Comparison of ENCODE assay signal across 8 cellular contexts in the genomic region with DNA sequence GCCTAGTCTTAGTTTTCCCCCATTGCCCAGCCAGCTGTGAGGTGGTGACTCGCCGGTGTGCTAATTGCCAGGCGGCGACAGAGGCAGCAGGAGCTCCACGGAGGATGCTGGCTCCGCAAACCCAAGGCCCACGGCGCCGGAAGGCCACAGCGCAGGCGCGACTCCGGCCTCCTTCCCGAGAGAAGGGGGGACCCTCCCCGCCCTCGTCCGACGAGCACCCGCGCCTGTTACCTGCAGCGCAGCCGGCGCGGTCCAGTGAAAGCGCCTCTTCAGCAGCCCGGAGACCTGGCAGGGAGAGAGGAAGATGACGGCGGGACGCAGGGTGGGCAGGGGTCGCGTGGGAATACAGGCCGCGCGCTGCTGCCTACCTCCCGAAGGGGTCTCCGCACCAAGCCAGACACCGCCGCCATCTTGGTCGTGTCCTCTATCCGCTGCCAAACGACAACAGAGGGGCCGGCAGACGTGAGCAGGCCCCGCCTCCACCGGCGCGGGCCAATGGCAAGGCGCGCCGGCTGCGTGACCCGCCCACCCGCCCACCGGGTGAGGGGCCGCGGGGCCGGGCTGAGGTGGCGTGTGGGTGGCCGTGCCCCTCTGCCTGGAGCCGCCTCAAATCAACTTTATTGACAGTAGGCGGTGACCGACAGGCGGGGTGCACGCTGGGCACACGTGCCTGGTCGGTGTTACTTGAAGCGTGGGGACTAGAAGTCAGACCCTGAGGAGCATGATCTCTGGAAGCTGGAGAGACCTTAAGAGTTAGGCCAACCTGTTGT. TPM values are rescaled to one million over a fixed set of nuclear protein-coding genes. Genes with fewer than 3 reads are reported as not detected.
DNase-seq lines count a peak whose midpoint lies in the region; ATAC-seq and TF ChIP-seq lines count a peak whose summit lies in the region.

TSS of gene PDHB (minus strand) at position 433 of the 770 bp plus-strand sequence. CDS start at position 410, 23 bp downstream.

- H3K4me3 Mint-ChIP-seq in activated T-cell treated with anti-CD3 and anti-CD28 coated beads, Interleukin-2, amount 50 U/mL, for 4 hours = peak within 1 kb of the TSS; percentile 92

- TF ChIP-seq CTCF in Panc1 (IDR thresholded peaks at IDR 0.05) = no peak

- in situ Hi-C loops in Panc1 (cut with HindIII; ENCODE audit: low pct_unique_long_range_greater_than_20kb, low sequenced_read_pairs) = no loop called here

- peaks cover 12% of the 10 kb centered on the region for H3K4me1 ChIP-seq in Panc1 (ENCODE audit: control insufficient read depth, insufficient read depth, low read length)
- H3K4me1 ChIP-seq in muscle layer of duodenum (ENCODE audit: control insufficient read depth in 1 of 2, insufficient read depth in 2 of 2, low read length in 2 of 2) = peaks cover 3 to 29% of the 10 kb centered on the region in 2 donors

- intact Hi-C loops in Panc1 (cut with micrococcal nuclease; ENCODE audit: unreplicated experiment) = no loop called here

- ATAC-seq in GM21619 (IDR thresholded peaks at IDR 0.05; ENCODE audit: unreplicated experiment) (peak; percentile 90), Panc1 (peak; percentile 97), esophagus mucosa (peak; percentile 96)
- ATAC-seq in activated T-cell treated with anti-CD3 and anti-CD28 coated beads, Interleukin-2, amount 50 U/mL, for 4 hours = peak; percentile 96 to 97

- BruUV-seq in Panc1 (replicated peaks; lab: Mats Ljungman, UMichigan) = no TSS peak

- no peak for TF ChIP-seq EP300 in Ishikawa (IDR thresholded peaks at IDR 0.05; ENCODE audit: borderline replicate concordance)

- H3K9me3 Mint-ChIP-seq in activated T-cell treated with anti-CD3 and anti-CD28 coated beads, Interleukin-2, amount 50 U/mL, for 4 hours = no peaks in the 10 kb centered on the region

- POLR2A ChIA-PET in Panc1 (lab: Charles Lee) = interaction anchor here (0.6 to 0.7 kb wide), 2 partner anchors 86 to 89 kb away, joined by 3 read pairs; no protein-coding TSS in a partner anchor

- no peak for TF ChIP-seq RAD21 in Ishikawa (IDR thresholded peaks at IDR 0.05; ENCODE audit: low read depth)

- DNase-seq in DMS53 (lab: John Stamatoyannopoulos, UW) (peak; percentile 82), Panc1 (ENCODE audit: low read depth, low spot score) (peak; percentile 45)
- peak; percentile 83 for DNase-seq in activated T-cell treated with anti-CD3 and anti-CD28 coated beads, Interleukin-2, amount 50 U/mL, for 4 hours
- peak; percentile 77 for DNase-seq in stimulated activated CD8-positive, alpha-beta memory T cell treated with anti-CD3 and anti-CD28 coated beads, Interleukin-7, amount 100 ng/mL, for 24 hours (ENCODE audit: low read depth)

- H3K36me3 ChIP-seq in Panc1 (ENCODE audit: control insufficient read depth, insufficient read depth, low read length) (peaks cover 11% of the 10 kb centered on the region), muscle layer of duodenum (ENCODE audit: control insufficient read depth in 1 of 2, insufficient read depth in 2 of 2, low read length in 2 of 2) (peaks cover 28 to 31% of the 10 kb centered on the region in 2 donors)

- peaks cover 17% of the 10 kb centered on the region for H3K36me3 Mint-ChIP-seq in activated T-cell treated with anti-CD3 and anti-CD28 coated beads, Interleukin-2, amount 50 U/mL, for 4 hours (ENCODE audit: insufficient read depth)

- CTCF ChIA-PET in Panc1 (lab: Charles Lee) = no interaction called here

- peaks cover 17% of the 10 kb centered on the region for H3K4me1 Mint-ChIP-seq in activated T-cell treated with anti-CD3 and anti-CD28 coated beads, Interleukin-2, amount 50 U/mL, for 4 hours (ENCODE audit: low read depth)

- H3K27me3 ChIP-seq in Panc1 (ENCODE audit: control insufficient read depth, insufficient read depth, low read length) = no peaks in the 10 kb centered on the region
- H3K27me3 ChIP-seq in muscle layer of duodenum (ENCODE audit: low read depth, low read length) = no peaks in the 10 kb centered on the region

- H3K4me3 ChIP-seq in Panc1 (ENCODE audit: low read depth in 2 of 2, low read length in 2 of 2) (peak within 1 kb of the TSS; percentile 73 to 83), muscle layer of duodenum (ENCODE audit: low read depth in 1 of 2, low read length in 2 of 2) (peak within 1 kb of the TSS; percentile 75 to 84)

- H3K27ac ChIP-seq in Panc1 (ENCODE audit: low read length) = peak within 1 kb of the TSS; percentile 94
- H3K27ac ChIP-seq in muscle layer of duodenum (ENCODE audit: low read length) = peak within 1 kb of the TSS; percentile 87

- no peaks in the 10 kb centered on the region for H3K27me3 Mint-ChIP-seq in activated T-cell treated with anti-CD3 and anti-CD28 coated beads, Interleukin-2, amount 50 U/mL, for 4 hours (ENCODE audit: low read depth)

- H3K9me3 ChIP-seq in Panc1 (ENCODE audit: control insufficient read depth, insufficient read depth, low read depth, low read length) (no peaks in the 10 kb centered on the region), muscle layer of duodenum (ENCODE audit: control insufficient read depth in 1 of 2, low read length in 2 of 2) (no peaks in the 10 kb centered on the region)

TF ChIP-seq in Ishikawa, 13 proteins besides CTCF, POLR2A, EP300 and RAD21:
- TF ChIP-seq MAX (IDR thresholded peaks at IDR 0.05) (peak; percentile 99), TEAD4 (IDR thresholded peaks at IDR 0.05) (peak; percentile 51; the same call in 1 of the 2 replicates), CEBPB (IDR thresholded peaks at IDR 0.05) (no peak), YY1 (IDR thresholded peaks at IDR 0.05; ENCODE audit: low read depth) (peak; percentile 97), TAF1 (IDR thresholded peaks at IDR 0.05; ENCODE audit: low read depth) (peak; percentile 90), ZBTB7A (IDR thresholded peaks at IDR 0.05; ENCODE audit: low read depth) (peak; percentile 96), TCF12 (IDR thresholded peaks at IDR 0.05; ENCODE audit: low read depth) (no peak), NFIC (IDR thresholded peaks at IDR 0.05) (peak; percentile 38; the same call in 1 of the 2 replicates), EGR1 (IDR thresholded peaks at IDR 0.05) (peak; percentile 49; the same call in 1 of the 2 replicates)
- TF ChIP-seq, protein P1, sequence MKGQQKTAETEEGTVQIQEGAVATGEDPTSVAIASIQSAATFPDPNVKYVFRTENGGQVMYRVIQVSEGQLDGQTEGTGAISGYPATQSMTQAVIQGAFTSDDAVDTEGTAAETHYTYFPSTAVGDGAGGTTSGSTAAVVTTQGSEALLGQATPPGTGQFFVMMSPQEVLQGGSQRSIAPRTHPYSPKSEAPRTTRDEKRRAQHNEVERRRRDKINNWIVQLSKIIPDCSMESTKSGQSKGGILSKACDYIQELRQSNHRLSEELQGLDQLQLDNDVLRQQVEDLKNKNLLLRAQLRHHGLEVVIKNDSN (IDR thresholded peaks at IDR 0.05) = peak; percentile 67
TF ChIP-seq in Ishikawa: peak in this region for 8.

RNA-seq across cellular contexts. Expression of gene PDHB, which starts in this region (rescaled TPM):
- 66.6 TPM for total RNA-seq in Panc1 (2021; ENCODE audit: unreplicated experiment)
- polyA plus RNA-seq in Panc1 (2012; ENCODE audit: insufficient read length) = 67.2 TPM
- 10 to 100 TPM; 54.8 to 62.3 (median 55.6) TPM for total RNA-seq in activated T-cell treated with anti-CD3 and anti-CD28 coated beads, Interleukin-2, amount 50 U/mL, for 4 hours
- total RNA-seq in esophagus mucosa = 52.6 TPM

Comparison
In these comparisons a context has a peak if more than half of its experiments do, and no peak if none do; other contexts are left out.
1. Peak in every context shown above with its lines: DNase-seq, ATAC-seq, H3K4me3 ChIP-seq and H3K27ac ChIP-seq.